In genomic region chr19:54509200-54509940, GRCh38 we compare ENCODE assay signal across 11 cellular contexts. TPM values are rescaled to one million over a fixed set of nuclear protein-coding genes. Genes with fewer than 3 reads are reported as not detected.
DNase-seq lines count a peak whose midpoint lies in the region; ATAC-seq, FAIRE-seq and TF ChIP-seq lines count a peak whose summit lies in the region.
"Not testable (repeated sequence)": the region's sequence is repeated elsewhere in the genome, so short reads cannot be mapped to it uniquely, and the experiment has no call there.
"Had no signal": no experiment of that assay in that cellular context is flagged by ENCODE, and none has a peak within 500 bp of the region (broad histone marks: within the 10 kb centered on the region; RNA-seq: fewer than 3 reads in every experiment).

No MANE protein-coding gene starts in this region.

- not testable (repeated sequence) for TF ChIP-seq CTCF in OCI-LY3 (IDR thresholded peaks at IDR 0.05; ENCODE audit: low read depth, low read length); H1 (IDR thresholded peaks at IDR 0.05; ENCODE audit: control extremely low read depth in 1 of 3, insufficient read depth in 1 of 3, low read depth in 1 of 3, low read length in 3 of 3)
- TF ChIP-seq CTCF in lower lobe of right lung (IDR thresholded peaks at IDR 0.05), result peak; percentile 8

- H2BK20ac ChIP-seq in H1 (ENCODE audit: low read length), result not testable (repeated sequence)

- not testable (repeated sequence) for H4K20me1 ChIP-seq in OCI-LY3 (ENCODE audit: insufficient read depth, low read length); H1 (replicated peaks in 1 of 2; ENCODE audit: control insufficient read depth in 1 of 2, insufficient read depth in 2 of 2, low read length in 2 of 2)

- TF ChIP-seq EP300 in H1 (IDR thresholded peaks at IDR 0.05; ENCODE audit: borderline replicate concordance in 1 of 2, low read depth in 2 of 2, low read length in 2 of 2), result not testable (repeated sequence)

- peak; percentile 75 for ATAC-seq in activated CD4-positive, alpha-beta T cell treated with anti-CD3 and anti-CD28 coated beads for 36 hours
- ATAC-seq in activated naive CD4-positive, alpha-beta T cell treated with anti-CD3 and anti-CD28 coated beads, Interleukin-2, amount 50 U/mL, for 72 hours, result peak; percentile 67 to 91
- ATAC-seq in lower lobe of right lung, result peak; percentile 47 to 66
- ATAC-seq in stimulated activated effector memory CD8-positive, alpha-beta T cell treated with anti-CD3 and anti-CD28 coated beads, Interleukin-12 subunit alpha, Interleukin-12 subunit beta, amount 100 ng/mL, for 72 hours, result peak; percentile 71

- WGBS in H1 (ENCODE audit: extremely low coverage in 1 of 2, insufficient coverage in 1 of 2, insufficient read length in 1 of 2, insufficient replicate concordance in 2 of 2, low coverage in 1 of 2, low lambda C conversion rate in 2 of 2, missing lambda C conversion rate in 1 of 2), 2 experiments, result 81% methylated on average over 7 of the region's 21 CpGs; no CpG with 5 or more reads in 1 of the 2 experiments

- not testable (repeated sequence) for H3K79me2 ChIP-seq in OCI-LY3 (ENCODE audit: low read length); H1 (ENCODE audit: control insufficient read depth in 1 of 2, insufficient read depth in 2 of 2, low read length in 2 of 2)

- not testable (repeated sequence) for TF ChIP-seq POLR2A in H1 (IDR thresholded peaks at IDR 0.05; ENCODE audit: control extremely low read depth in 1 of 2, low read depth in 2 of 2, low read length in 2 of 2)

- H3K27me3 ChIP-seq in OCI-LY3 (ENCODE audit: low read depth, low read length) (peaks cover 25% of the 10 kb centered on the region), lower lobe of right lung (ENCODE audit: low read depth) (peaks cover 14% of the 10 kb centered on the region)
- not testable (repeated sequence) for H3K27me3 ChIP-seq in H1 (replicated peaks in 1 of 4; ENCODE audit: control insufficient read depth in 3 of 4, extremely low read depth in 1 of 4, insufficient read depth in 3 of 4, low read length in 3 of 4)

- not testable (repeated sequence) for H3K14ac ChIP-seq in H1 (ENCODE audit: insufficient read length)

- CTCF ChIA-PET in activated CD4-positive, alpha-beta T cell treated with anti-CD3 and anti-CD28 coated beads for 36 hours (lab: Charles Lee), result interaction anchor here (1.0 kb wide), 1 partner anchor 118 kb away, joined by 7 read pairs; no protein-coding TSS in a partner anchor
- CTCF ChIA-PET in H1 (lab: Charles Lee; ENCODE audit: partially characterized antibody), result not testable (repeated sequence)

- H3K9ac ChIP-seq in OCI-LY3 (ENCODE audit: low read length); H1 (replicated peaks in 1 of 4; ENCODE audit: extremely low read depth in 1 of 4, low read depth in 3 of 4, low read length in 3 of 4): not testable (repeated sequence)

- not testable (repeated sequence) for H2BK120ac ChIP-seq in H1 (replicated peaks; ENCODE audit: low read depth, low read length)

- H4K8ac ChIP-seq in H1 (ENCODE audit: extremely low read depth, insufficient read depth, low read length), result not testable (repeated sequence)

- H3K4me3 ChIP-seq in OCI-LY3 (ENCODE audit: low read length); H1 (ENCODE audit: extremely low read depth in 1 of 4, insufficient read depth in 2 of 4, low read depth in 3 of 4, low read length in 4 of 4); lower lobe of right lung: not testable (repeated sequence)

- peaks cover 24% of the 10 kb centered on the region for H3K4me1 ChIP-seq in OCI-LY3 (ENCODE audit: low read length)
- not testable (repeated sequence) for H3K4me1 ChIP-seq in H1 (replicated peaks in 1 of 4; ENCODE audit: control insufficient read depth in 3 of 4, insufficient read depth in 4 of 4, low read length in 3 of 4); lower lobe of right lung

- POLR2A ChIA-PET in activated CD4-positive, alpha-beta T cell treated with anti-CD3 and anti-CD28 coated beads for 36 hours (lab: Charles Lee); H1 (lab: Charles Lee; ENCODE audit: partially characterized antibody): not testable (repeated sequence)

- H3K79me1 ChIP-seq in H1 (ENCODE audit: low read depth, low read length), result not testable (repeated sequence)

- H3K9me3 ChIP-seq in OCI-LY3 (ENCODE audit: insufficient read depth, low read length); lower lobe of right lung: not testable (repeated sequence)
- H3K9me3 ChIP-seq in H1 (ENCODE audit: insufficient read depth in 2 of 2, low read depth in 1 of 2, low read length in 1 of 2), result peaks cover 31 to 61% of the 10 kb centered on the region in 2 experiments

- H3K23ac ChIP-seq in H1 (ENCODE audit: insufficient read length), result not testable (repeated sequence)

- H4K91ac ChIP-seq in H1 (replicated peaks; ENCODE audit: insufficient read length, low read length), result not testable (repeated sequence)

- TF ChIP-seq RAD21 in H1 (IDR thresholded peaks at IDR 0.05 in 1 of 2, conservative IDR thresholded peaks at IDR 0.05 in 1 of 2; ENCODE audit: low read depth in 2 of 2, low read length in 2 of 2), result not testable (repeated sequence)

- not testable (repeated sequence) for H2BK15ac ChIP-seq in H1 (ENCODE audit: low read length)

- not testable (repeated sequence) for H3K4me3 Mint-ChIP-seq in activated CD4-positive, alpha-beta T cell treated with anti-CD3 and anti-CD28 coated beads for 36 hours; stimulated activated effector memory CD8-positive, alpha-beta T cell treated with anti-CD3 and anti-CD28 coated beads, Interleukin-12 subunit alpha, Interleukin-12 subunit beta, amount 100 ng/mL, for 72 hours

- H2AFZ ChIP-seq in OCI-LY3 (ENCODE audit: low read depth, low read length); H1 (ENCODE audit: low read length): not testable (repeated sequence)

- H2BK5ac ChIP-seq in H1 (ENCODE audit: low read depth, low read length), result not testable (repeated sequence)

- not testable (repeated sequence) for H3K18ac ChIP-seq in H1 (ENCODE audit: extremely low read depth, low read length)

- H3K56ac ChIP-seq in H1 (replicated peaks; ENCODE audit: insufficient read length, low read depth, low read length), result not testable (repeated sequence)

- not testable (repeated sequence) for DNase-seq in activated CD4-positive, alpha-beta T cell treated with anti-CD3 and anti-CD28 coated beads for 36 hours; H1 (ENCODE audit: low read depth in 1 of 2, low spot score in 2 of 2); lower lobe of right lung; stimulated activated effector memory CD8-positive, alpha-beta T cell treated with anti-CD3 and anti-CD28 coated beads, Interleukin-12 subunit alpha, Interleukin-12 subunit beta, amount 100 ng/mL, for 72 hours (ENCODE audit: low spot score in 2 of 2)
- peak in 1 of 2 donors; percentile 21 for DNase-seq in activated naive CD4-positive, alpha-beta T cell treated with anti-CD3 and anti-CD28 coated beads, Interleukin-2, amount 50 U/mL, for 72 hours (ENCODE audit: low spot score in 2 of 2)

- not testable (repeated sequence) for H3K27ac Mint-ChIP-seq in activated CD4-positive, alpha-beta T cell treated with anti-CD3 and anti-CD28 coated beads for 36 hours; activated naive CD4-positive, alpha-beta T cell treated with anti-CD3 and anti-CD28 coated beads, Interleukin-2, amount 50 U/mL, for 72 hours; stimulated activated effector memory CD8-positive, alpha-beta T cell treated with anti-CD3 and anti-CD28 coated beads, Interleukin-12 subunit alpha, Interleukin-12 subunit beta, amount 100 ng/mL, for 72 hours

- H3K4me2 ChIP-seq in OCI-LY3 (ENCODE audit: low read length), result 0 out of 2 replicates have a peak overlapping the region, but pooled peaks have one; percentile 36
- H3K4me2 ChIP-seq in H1 (ENCODE audit: insufficient read depth in 1 of 2, low read depth in 2 of 2, low read length in 2 of 2), result not testable (repeated sequence)

- not testable (repeated sequence) for H3K27ac ChIP-seq in OCI-LY3 (ENCODE audit: low read length); H1 (ENCODE audit: low read depth, low read length); lower lobe of right lung

- peaks cover 18% of the 10 kb centered on the region for H3K27me3 Mint-ChIP-seq in activated CD4-positive, alpha-beta T cell treated with anti-CD3 and anti-CD28 coated beads for 36 hours

- H3K4ac ChIP-seq in H1 (replicated peaks; ENCODE audit: insufficient read length, low read depth, low read length), result not testable (repeated sequence)

- not testable (repeated sequence) for H3K36me3 Mint-ChIP-seq in activated CD4-positive, alpha-beta T cell treated with anti-CD3 and anti-CD28 coated beads for 36 hours (ENCODE audit: low read depth); activated naive CD4-positive, alpha-beta T cell treated with anti-CD3 and anti-CD28 coated beads, Interleukin-2, amount 50 U/mL, for 72 hours; stimulated activated effector memory CD8-positive, alpha-beta T cell treated with anti-CD3 and anti-CD28 coated beads, Interleukin-12 subunit alpha, Interleukin-12 subunit beta, amount 100 ng/mL, for 72 hours

- not testable (repeated sequence) for H2AK5ac ChIP-seq in H1 (ENCODE audit: low read depth, low read length)

- peak; percentile 19 for FAIRE-seq in G401.6 (lab: Jason Lieb, UNC)
- FAIRE-seq in H1 (lab: Jason Lieb, UNC), result peak; percentile 78

- intact Hi-C loops in activated CD4-positive, alpha-beta T cell treated with anti-CD3 and anti-CD28 coated beads for 36 hours (cut with DNase I, micrococcal nuclease); lower lobe of right lung (cut with DNase I): not testable (repeated sequence)

- not testable (repeated sequence) for H3K36me3 ChIP-seq in OCI-LY3 (replicated peaks; ENCODE audit: low read depth, low read length); H1 (ENCODE audit: control insufficient read depth in 2 of 4, insufficient read depth in 4 of 4, low read length in 3 of 4); lower lobe of right lung

- not testable (repeated sequence) for H3K9me3 Mint-ChIP-seq in activated CD4-positive, alpha-beta T cell treated with anti-CD3 and anti-CD28 coated beads for 36 hours (ENCODE audit: low read depth); activated naive CD4-positive, alpha-beta T cell treated with anti-CD3 and anti-CD28 coated beads, Interleukin-2, amount 50 U/mL, for 72 hours; stimulated activated effector memory CD8-positive, alpha-beta T cell treated with anti-CD3 and anti-CD28 coated beads, Interleukin-12 subunit alpha, Interleukin-12 subunit beta, amount 100 ng/mL, for 72 hours

- not testable (repeated sequence) for H2BK12ac ChIP-seq in H1 (ENCODE audit: low read depth, low read length)

- H4K5ac ChIP-seq in H1 (ENCODE audit: insufficient read length, low read depth, low read length), result not testable (repeated sequence)

- peaks cover 18% of the 10 kb centered on the region for H3K4me1 Mint-ChIP-seq in activated CD4-positive, alpha-beta T cell treated with anti-CD3 and anti-CD28 coated beads for 36 hours
- peaks cover 35% of the 10 kb centered on the region for H3K4me1 Mint-ChIP-seq in stimulated activated effector memory CD8-positive, alpha-beta T cell treated with anti-CD3 and anti-CD28 coated beads, Interleukin-12 subunit alpha, Interleukin-12 subunit beta, amount 100 ng/mL, for 72 hours

- H3K23me2 ChIP-seq in H1 (ENCODE audit: low read depth, low read length), result not testable (repeated sequence)

RNA-seq across cellular contexts. Expression of gene LAIR2, which starts 6.7 kb away (rescaled TPM):
- 1 to 10 TPM; 3.7 to 5.1 TPM for total RNA-seq in activated CD4-positive, alpha-beta T cell treated with anti-CD3 and anti-CD28 coated beads for 36 hours
- total RNA-seq in activated naive CD4-positive, alpha-beta T cell treated with anti-CD3 and anti-CD28 coated beads, Interleukin-2, amount 50 U/mL, for 72 hours, result 1 to 10 TPM; 1.7 to 8.4 TPM
- total RNA-seq in H1 (2021; fragmentation: NEBNext Ultra II Directional; extraction: Animal tissue kit (Norgen Biotek cat#: 25700)), result not detected in 2 replicates
- polyA plus RNA-seq in H1 (2011; rRNA removed), result not detected in 2 replicates
- not detected for polyA plus RNA-seq in H1 (2011; cell fraction: cytosol; rRNA removed)
- not detected for polyA plus RNA-seq in H1 (2011; cell fraction: nucleus; rRNA removed)
- not detected in 4 replicates for polyA plus RNA-seq in H1 (2012, experiment 1 of 2)
- not detected for polyA plus RNA-seq in H1 (2012, experiment 2 of 2)
- polyA plus RNA-seq in H1 (2013, experiment 1 of 2), result not detected
- not detected for polyA plus RNA-seq in H1 (2013, experiment 2 of 2)
- not detected in 2 replicates for polyA minus RNA-seq in H1 (2011; rRNA and poly(A)+ RNA removed)
- not detected for polyA minus RNA-seq in H1 (2011; cell fraction: cytosol; rRNA and poly(A)+ RNA removed)
- polyA minus RNA-seq in H1 (2011; cell fraction: nucleus; rRNA and poly(A)+ RNA removed), result not detected
- 0.95 TPM for total RNA-seq in lower lobe of right lung
- total RNA-seq: G401, RPMI7951 had no signal
- polyA plus RNA-seq: AG04450 had no signal

RNA-seq across cellular contexts. Expression of gene CDC42EP5, which starts 36.3 kb away (rescaled TPM):
- total RNA-seq in activated CD4-positive, alpha-beta T cell treated with anti-CD3 and anti-CD28 coated beads for 36 hours, result under 1 TPM in 1 of 2 experiments, not detected in 1; 0.55 TPM
- total RNA-seq in activated naive CD4-positive, alpha-beta T cell treated with anti-CD3 and anti-CD28 coated beads, Interleukin-2, amount 50 U/mL, for 72 hours, result not detected
- total RNA-seq in H1 (2021; fragmentation: NEBNext Ultra II Directional; extraction: Animal tissue kit (Norgen Biotek cat#: 25700)), result 2.1 and 4.8 TPM in 2 replicates
- 1.8 and 4.2 TPM in 2 replicates for polyA plus RNA-seq in H1 (2011; rRNA removed)
- polyA plus RNA-seq in H1 (2011; cell fraction: cytosol; rRNA removed), result 3.5 TPM
- 2.8 TPM for polyA plus RNA-seq in H1 (2011; cell fraction: nucleus; rRNA removed)
- 1.8 to 4.6 TPM (median 2.9 TPM) in 4 replicates for polyA plus RNA-seq in H1 (2012, experiment 1 of 2)
- 6.6 TPM for polyA plus RNA-seq in H1 (2012, experiment 2 of 2)
- polyA plus RNA-seq in H1 (2013, experiment 1 of 2), result 5.2 TPM
- 6.3 TPM for polyA plus RNA-seq in H1 (2013, experiment 2 of 2)
- polyA minus RNA-seq in H1 (2011; rRNA and poly(A)+ RNA removed), result 0.22 TPM in 1 of 2 replicates, not detected in the other
- 4.1 TPM for polyA minus RNA-seq in H1 (2011; cell fraction: cytosol; rRNA and poly(A)+ RNA removed)
- polyA minus RNA-seq in H1 (2011; cell fraction: nucleus; rRNA and poly(A)+ RNA removed), result 1.8 TPM
- 25.5 TPM for total RNA-seq in lower lobe of right lung
- polyA plus RNA-seq: CD8-positive, alpha-beta memory T cell had no signal

RNA-seq across cellular contexts. Expression of gene LENG9, which starts 45.8 kb away (rescaled TPM):
- 1 to 10 TPM; 5.0 to 5.1 TPM for total RNA-seq in activated CD4-positive, alpha-beta T cell treated with anti-CD3 and anti-CD28 coated beads for 36 hours
- total RNA-seq in activated naive CD4-positive, alpha-beta T cell treated with anti-CD3 and anti-CD28 coated beads, Interleukin-2, amount 50 U/mL, for 72 hours, result 1 to 10 TPM; 2.5 to 5.8 TPM
- total RNA-seq in H1 (2021; fragmentation: NEBNext Ultra II Directional; extraction: Animal tissue kit (Norgen Biotek cat#: 25700)), result 3.9 and 4.0 TPM in 2 replicates
- polyA plus RNA-seq in H1 (2011; rRNA removed), result 1.6 and 2.6 TPM in 2 replicates
- polyA plus RNA-seq in H1 (2011; cell fraction: cytosol; rRNA removed), result 2.5 TPM
- polyA plus RNA-seq in H1 (2011; cell fraction: nucleus; rRNA removed), result 2.5 TPM
- 2.4 to 5.0 TPM (median 3.8 TPM) in 4 replicates for polyA plus RNA-seq in H1 (2012, experiment 1 of 2)
- 2.3 TPM for polyA plus RNA-seq in H1 (2012, experiment 2 of 2)
- 1.8 TPM for polyA plus RNA-seq in H1 (2013, experiment 1 of 2)
- 1.5 TPM for polyA plus RNA-seq in H1 (2013, experiment 2 of 2)
- polyA minus RNA-seq in H1 (2011; rRNA and poly(A)+ RNA removed), result 1.3 and 1.7 TPM in 2 replicates
- polyA minus RNA-seq in H1 (2011; cell fraction: cytosol; rRNA and poly(A)+ RNA removed), result 3.4 TPM
- 7.7 TPM for polyA minus RNA-seq in H1 (2011; cell fraction: nucleus; rRNA and poly(A)+ RNA removed)
- 7.3 TPM for total RNA-seq in lower lobe of right lung
